18 cellular contexts compared by ENCODE assay signal in the genomic region with DNA sequence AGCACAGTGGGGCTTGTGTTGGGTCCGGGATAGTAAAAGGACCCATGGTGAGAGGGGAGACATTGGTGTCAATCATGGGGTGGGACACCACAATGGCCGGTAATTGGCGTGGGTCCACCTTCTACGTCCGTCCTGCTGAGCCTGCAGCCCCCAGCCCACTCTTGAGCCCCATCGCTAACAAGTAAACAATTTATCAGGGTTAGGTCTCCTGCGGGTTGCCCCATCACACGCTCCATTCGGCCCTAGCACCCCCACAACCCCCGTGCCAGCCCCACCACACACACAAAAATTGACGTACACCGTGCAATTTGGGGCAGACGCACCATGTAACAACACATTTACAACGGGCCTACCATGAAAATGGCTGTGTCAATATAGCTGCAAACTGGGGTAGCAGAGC.
A peak's percentile ranks its signal among the peaks of the same experiment; 100 is the strongest.
DNase-seq lines count a peak whose midpoint lies in the region; ATAC-seq and TF ChIP-seq lines count a peak whose summit lies in the region.
"Had no signal": no experiment of that assay in that cellular context is flagged by ENCODE, and none has a peak within 500 bp of the region (broad histone marks: within the 10 kb centered on the region; RNA-seq: fewer than 3 reads in every experiment).

No MANE protein-coding gene starts in this region.

- H3K4me3 Mint-ChIP-seq in stimulated activated naive CD8-positive, alpha-beta T cell treated with anti-CD3 and anti-CD28 coated beads, Interleukin-15, Interleukin-2, amounts not matched to agents 100 ng/mL and 50 ng/mL, for 24 hours: no peak overlapping the region
- H3K4me3 Mint-ChIP-seq in endodermal cell: no peak overlapping the region
- H3K4me3 Mint-ChIP-seq in neural progenitor cell: no peak overlapping the region
- H3K4me3 Mint-ChIP-seq: CD14-positive monocyte; CD4-positive, alpha-beta memory T cell; GM23338; IgD-negative memory B cell had no signal

- H3K27ac Mint-ChIP-seq in stimulated activated naive CD8-positive, alpha-beta T cell treated with anti-CD3 and anti-CD28 coated beads, Interleukin-15, Interleukin-2, amounts not matched to agents 100 ng/mL and 50 ng/mL, for 24 hours: peak overlapping the region; percentile 36
- H3K27ac Mint-ChIP-seq in endodermal cell (peak overlapping the region; percentile 30), neural progenitor cell (no peak overlapping the region)
- H3K27ac Mint-ChIP-seq: CD14-positive monocyte; CD4-positive, alpha-beta memory T cell; GM23338; IgD-negative memory B cell had no signal

- DNase-seq in stimulated activated naive CD8-positive, alpha-beta T cell treated with anti-CD3 and anti-CD28 coated beads, Interleukin-15, Interleukin-2, amounts not matched to agents 100 U/mL and 50 U/mL, for 24 hours: no peak
- DNase-seq in endodermal cell (no peak), neural progenitor cell (ENCODE audit: low spot score) (peak; percentile 68), nucleus accumbens (lab: John Stamatoyannopoulos, UW) (no peak), RKO (ENCODE audit: low spot score) (no peak), DMS79 treated with DMSO at 0.1 percent for 48 hours (lab: John Stamatoyannopoulos, UW) (no peak)
- DNase-seq: CD4-positive, alpha-beta memory T cell; DMS153; DMS79; GF-D8 had no signal

- H2AFZ ChIP-seq in neural progenitor cell (replicated peaks): no peak overlapping the region
- H2AFZ ChIP-seq: GM23338 had no signal

- no peaks in the 10 kb centered on the region for H3K36me3 Mint-ChIP-seq in stimulated activated naive CD8-positive, alpha-beta T cell treated with anti-CD3 and anti-CD28 coated beads, Interleukin-15, Interleukin-2, amounts not matched to agents 100 ng/mL and 50 ng/mL, for 24 hours (ENCODE audit: low read depth)
- H3K36me3 Mint-ChIP-seq in endodermal cell (ENCODE audit: low read depth): no peaks in the 10 kb centered on the region
- no peaks in the 10 kb centered on the region for H3K36me3 Mint-ChIP-seq in neural progenitor cell
- H3K36me3 Mint-ChIP-seq: CD14-positive monocyte; CD4-positive, alpha-beta memory T cell; IgD-negative memory B cell had no signal

- H3K27me3 ChIP-seq in endodermal cell (ENCODE audit: control insufficient read depth, insufficient read depth, low read length, poor library complexity, severe bottlenecking): peaks cover 16% of the 10 kb centered on the region
- no peaks in the 10 kb centered on the region for H3K27me3 ChIP-seq in neural progenitor cell
- H3K27me3 ChIP-seq: BLaER1 had no signal

- H3K9ac ChIP-seq in endodermal cell (ENCODE audit: extremely low read depth, low read length, poor library complexity, severe bottlenecking) (no peak overlapping the region), neural progenitor cell (no peak overlapping the region)
- H3K9ac ChIP-seq: BLaER1 had no signal

- peak overlapping the region; percentile 66 for H3K4me2 ChIP-seq in neural progenitor cell
- H3K4me2 ChIP-seq: BLaER1, GM23338 had no signal

- H3K9me3 Mint-ChIP-seq in stimulated activated naive CD8-positive, alpha-beta T cell treated with anti-CD3 and anti-CD28 coated beads, Interleukin-15, Interleukin-2, amounts not matched to agents 100 ng/mL and 50 ng/mL, for 24 hours: no peaks in the 10 kb centered on the region
- H3K9me3 Mint-ChIP-seq in endodermal cell: no peaks in the 10 kb centered on the region
- peaks cover 4% of the 10 kb centered on the region for H3K9me3 Mint-ChIP-seq in neural progenitor cell
- H3K9me3 Mint-ChIP-seq: CD4-positive, alpha-beta memory T cell; GM23338 had no signal

- H3K4me1 Mint-ChIP-seq in stimulated activated naive CD8-positive, alpha-beta T cell treated with anti-CD3 and anti-CD28 coated beads, Interleukin-15, Interleukin-2, amounts not matched to agents 100 ng/mL and 50 ng/mL, for 24 hours (ENCODE audit: low read depth): no peaks in the 10 kb centered on the region
- peaks cover 52% of the 10 kb centered on the region for H3K4me1 Mint-ChIP-seq in endodermal cell
- H3K4me1 Mint-ChIP-seq in neural progenitor cell: peaks cover 64% of the 10 kb centered on the region
- H3K4me1 Mint-ChIP-seq: CD14-positive monocyte; CD4-positive, alpha-beta memory T cell had no signal

- H3K27me3 Mint-ChIP-seq in stimulated activated naive CD8-positive, alpha-beta T cell treated with anti-CD3 and anti-CD28 coated beads, Interleukin-15, Interleukin-2, amounts not matched to agents 100 ng/mL and 50 ng/mL, for 24 hours: peaks cover 21% of the 10 kb centered on the region
- H3K27me3 Mint-ChIP-seq in endodermal cell (ENCODE audit: insufficient read depth): peaks cover 13% of the 10 kb centered on the region
- H3K27me3 Mint-ChIP-seq in neural progenitor cell (ENCODE audit: insufficient read depth, low read depth): peaks cover 47% of the 10 kb centered on the region

- no peaks in the 10 kb centered on the region for H4K20me1 ChIP-seq in neural progenitor cell (ENCODE audit: low read depth)
- H4K20me1 ChIP-seq: BLaER1 had no signal

- peaks cover 73% of the 10 kb centered on the region for H3F3A ChIP-seq in neural progenitor cell (ENCODE audit: low read depth)

- no peak overlapping the region for H3K27ac ChIP-seq in endodermal cell (ENCODE audit: low read depth, low read length)
- H3K27ac ChIP-seq in neural progenitor cell: peak overlapping the region; percentile 10
- H3K27ac ChIP-seq: 22Rv1, BLaER1 had no signal

- H3K9me3 ChIP-seq in endodermal cell (ENCODE audit: control insufficient read depth, low read length) (no peaks in the 10 kb centered on the region), neural progenitor cell (ENCODE audit: low read depth) (no peaks in the 10 kb centered on the region)
- H3K9me3 ChIP-seq: BLaER1 had no signal

- H3K79me2 ChIP-seq in neural progenitor cell (ENCODE audit: low read depth): no peaks in the 10 kb centered on the region

- TF ChIP-seq CTCF in endodermal cell (conservative IDR thresholded peaks at IDR 0.05) (no peak), neural progenitor cell (IDR thresholded peaks at IDR 0.05) (no peak)

- H3K4me3 ChIP-seq in endodermal cell (ENCODE audit: low read length) (no peak overlapping the region), neural progenitor cell (no peak overlapping the region)
- H3K4me3 ChIP-seq: BLaER1, GM23338 had no signal

- H3K36me3 ChIP-seq in endodermal cell (ENCODE audit: control insufficient read depth, insufficient read depth, low read length) (no peaks in the 10 kb centered on the region), neural progenitor cell (no peaks in the 10 kb centered on the region)
- H3K36me3 ChIP-seq: BLaER1 had no signal

- peaks cover 16% of the 10 kb centered on the region for H3K4me1 ChIP-seq in endodermal cell (ENCODE audit: control insufficient read depth, insufficient read depth, low read length)
- peaks cover 76% of the 10 kb centered on the region for H3K4me1 ChIP-seq in neural progenitor cell
- H3K4me1 ChIP-seq: BLaER1 had no signal

- WGBS in endodermal cell (ENCODE audit: insufficient coverage in 1 of 2, insufficient read length in 1 of 2), 2 experiments: 63 to 81% methylated on average over 4 to 14 of the region's 14 CpGs

- no peak for ATAC-seq in stimulated activated naive CD8-positive, alpha-beta T cell treated with anti-CD3 and anti-CD28 coated beads, Interleukin-15, Interleukin-2, amounts not matched to agents 100 U/mL and 50 U/mL, for 24 hours
- ATAC-seq: GM23338, HCT116, HepG2 had no signal
